Comparison of ENCODE assay signal across 9 cellular contexts in the genomic region with DNA sequence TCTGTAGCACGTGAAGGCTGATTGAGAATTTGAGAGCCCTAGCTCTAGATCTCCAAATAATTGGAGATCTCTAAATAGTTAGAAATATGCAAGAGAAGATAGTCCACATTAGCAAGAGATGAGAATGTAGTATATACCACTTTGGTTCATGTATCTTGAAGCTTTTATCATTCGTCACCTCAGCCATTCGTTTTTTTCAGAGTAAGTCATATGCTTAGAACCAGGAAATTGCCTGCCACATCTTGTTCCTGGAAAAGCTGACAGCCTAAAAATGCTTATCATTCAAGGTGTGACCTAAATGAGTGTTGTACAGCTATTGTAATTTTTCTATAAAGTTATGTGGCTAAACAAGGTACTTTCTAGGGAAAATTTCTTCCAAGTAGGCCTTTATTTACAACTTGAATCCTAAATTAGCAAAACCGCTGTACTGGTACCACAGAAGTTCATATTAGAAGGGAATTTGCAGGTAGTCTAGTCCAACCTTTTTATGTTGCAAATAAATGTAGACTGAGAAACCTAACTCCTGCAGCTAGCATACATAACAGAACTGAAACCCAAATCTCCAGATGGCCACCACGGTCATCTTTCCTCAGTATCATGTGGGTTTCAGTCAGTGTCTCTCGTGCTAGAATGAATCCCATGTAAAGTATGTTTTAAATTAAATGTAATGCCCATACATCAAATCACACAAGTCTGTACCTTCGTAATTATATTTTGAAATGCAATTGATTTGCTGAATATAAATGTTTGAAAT. TPM values are rescaled to one million over a fixed set of nuclear protein-coding genes. Genes with fewer than 3 reads are reported as not detected.
DNase-seq lines count a peak whose midpoint lies in the region; ATAC-seq lines count a peak whose summit lies in the region.
"Had no signal": no experiment of that assay in that cellular context is flagged by ENCODE, and none has a peak within 500 bp of the region (broad histone marks: within the 10 kb centered on the region; RNA-seq: fewer than 3 reads in every experiment).

No MANE protein-coding gene starts in this region.

- peaks cover 14% of the 10 kb centered on the region for H3K36me3 Mint-ChIP-seq in activated CD8-positive, alpha-beta T cell treated with anti-CD3 and anti-CD28 coated beads, Interleukin-2, amount 10 ng/mL, durations not matched to agents 7 days and 5 days (ENCODE audit: low read depth)

- H3K4me1 ChIP-seq in skeletal muscle satellite cell (ENCODE audit: control insufficient read depth, insufficient read depth, low read length), result peaks cover 78% of the 10 kb centered on the region

- H3K4me3 Mint-ChIP-seq in activated CD8-positive, alpha-beta T cell treated with anti-CD3 and anti-CD28 coated beads, Interleukin-2, amount 10 ng/mL, durations not matched to agents 7 days and 5 days, result peak overlapping the region; percentile 30

- H3K27me3 Mint-ChIP-seq in activated CD8-positive, alpha-beta T cell treated with anti-CD3 and anti-CD28 coated beads, Interleukin-2, amount 10 ng/mL, durations not matched to agents 7 days and 5 days (ENCODE audit: low read depth), result no peaks in the 10 kb centered on the region

- peak overlapping the region; percentile 39 for H3K4me2 ChIP-seq in skeletal muscle satellite cell (ENCODE audit: low read length)

- peak overlapping the region; percentile 79 for H3K27ac Mint-ChIP-seq in activated CD8-positive, alpha-beta T cell treated with anti-CD3 and anti-CD28 coated beads, Interleukin-2, amount 10 ng/mL, durations not matched to agents 7 days and 5 days

- H3K9me3 ChIP-seq in skeletal muscle satellite cell (replicated peaks; ENCODE audit: low read length), result no peaks in the 10 kb centered on the region

- H3K4me1 Mint-ChIP-seq in activated CD8-positive, alpha-beta T cell treated with anti-CD3 and anti-CD28 coated beads, Interleukin-2, amount 10 ng/mL, durations not matched to agents 7 days and 5 days (ENCODE audit: low read depth), result peaks cover 40% of the 10 kb centered on the region

- H3K9ac ChIP-seq in skeletal muscle satellite cell (ENCODE audit: low read depth, low read length), result no peak overlapping the region

- CTCF ChIA-PET in activated CD8-positive, alpha-beta T cell treated with anti-CD3 and anti-CD28 coated beads, Interleukin-2, amount 10 ng/mL, durations not matched to agents 7 days and 5 days (lab: Charles Lee), result interaction anchor here (1.0 kb wide), 1 partner anchor 253 kb away, joined by 3 read pairs; no protein-coding TSS in a partner anchor

- H3K4me3 ChIP-seq in skeletal muscle satellite cell (ENCODE audit: low read length), result no peak overlapping the region

- peaks cover 5% of the 10 kb centered on the region for H3K9me3 Mint-ChIP-seq in activated CD8-positive, alpha-beta T cell treated with anti-CD3 and anti-CD28 coated beads, Interleukin-2, amount 10 ng/mL, durations not matched to agents 7 days and 5 days (ENCODE audit: insufficient read depth)

- POLR2A ChIA-PET in activated CD8-positive, alpha-beta T cell treated with anti-CD3 and anti-CD28 coated beads, Interleukin-2, amount 10 ng/mL, durations not matched to agents 7 days and 5 days (lab: Charles Lee), result interaction anchor here (0.5 to 1.7 kb wide), 4 partner anchors 19 to 110 kb away, joined by 3 to 7 read pairs (median 4); a partner anchor contains a TSS

- H3K27me3 ChIP-seq in skeletal muscle satellite cell (ENCODE audit: control insufficient read depth, insufficient read depth, low read length), result no peaks in the 10 kb centered on the region

- ATAC-seq in HG03064 (IDR thresholded peaks at IDR 0.05; ENCODE audit: low read depth, unreplicated experiment), result peak; percentile 71
- ATAC-seq in activated CD8-positive, alpha-beta T cell treated with anti-CD3 and anti-CD28 coated beads, Interleukin-2, amount 10 ng/mL, durations not matched to agents 7 days and 5 days, result peak; percentile 64

- DNase-seq in DMS153 (lab: John Stamatoyannopoulos, UW) (peak; percentile 20), DMS153 treated with DMSO at 0.1 percent for 48 hours (lab: John Stamatoyannopoulos, UW; ENCODE audit: unreplicated experiment) (no peak), NCI-H1105 treated with DMSO at 0.1 percent for 48 hours (lab: John Stamatoyannopoulos, UW) (no peak), SIG-M5 treated with dmso at 0.1 percent for 504 hours (lab: John Stamatoyannopoulos, UW; ENCODE audit: unreplicated experiment) (no peak), H4 (ENCODE audit: low spot score) (no peak)
- peak; percentile 28 for DNase-seq in activated CD8-positive, alpha-beta T cell treated with anti-CD3 and anti-CD28 coated beads, Interleukin-2, amount 10 ng/mL, durations not matched to agents 7 days and 5 days
- DNase-seq: central memory CD4-positive, alpha-beta T cell had no signal

- peaks cover 5% of the 10 kb centered on the region for H3K36me3 ChIP-seq in skeletal muscle satellite cell (ENCODE audit: insufficient read depth, low read length)

RNA-seq across cellular contexts. Expression of a gene that starts 48.6 kb away (rescaled TPM):
- 10 to 100 TPM; 11.5 to 12.3 TPM for total RNA-seq in activated CD8-positive, alpha-beta T cell treated with anti-CD3 and anti-CD28 coated beads, Interleukin-2, amount 10 ng/mL, durations not matched to agents 7 days and 5 days
- total RNA-seq in skeletal muscle satellite cell (2012; rRNA removed), result 86.9 and 88.0 TPM in 2 replicates
- 61.0 and 65.8 TPM in 2 replicates for total RNA-seq in H4 (2014; rRNA removed; shearing (Covaris generic))

Comparison
In these comparisons a context has a peak if more than half of its experiments do, and no peak if none do; other contexts are left out.
1. DNase-seq: peak in DMS153 (single experiment) and activated CD8-positive, alpha-beta T cell treated with anti-CD3 and anti-CD28 coated beads, Interleukin-2, amount 10 ng/mL, durations not matched to agents 7 days and 5 days (single experiment); none in DMS153 treated with DMSO at 0.1 percent for 48 hours (single experiment), NCI-H1105 treated with DMSO at 0.1 percent for 48 hours (single experiment), SIG-M5 treated with dmso at 0.1 percent for 504 hours (single experiment) and H4 (single experiment).